27 cellular contexts compared by ENCODE assay signal in the genomic region with DNA sequence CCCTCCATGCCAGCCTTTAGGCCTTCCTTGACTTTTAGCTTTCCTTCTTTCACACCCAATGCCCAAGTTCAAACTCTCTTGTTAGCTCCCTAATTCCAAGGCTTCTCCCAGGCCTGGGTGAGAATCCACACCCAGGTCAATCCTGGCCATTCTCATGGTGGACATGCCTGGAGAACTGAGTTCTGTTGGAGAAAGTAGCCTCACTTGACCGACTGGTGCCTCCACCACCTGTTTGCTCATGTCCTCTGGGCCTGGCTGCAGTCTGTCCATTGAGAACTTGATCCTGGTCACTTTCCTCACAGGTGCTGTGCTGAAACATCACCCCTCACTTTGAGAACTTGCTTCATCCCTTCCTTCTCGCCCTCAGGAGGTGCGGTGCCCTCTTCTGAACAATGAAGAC.
"Had no signal": no experiment of that assay in that cellular context is flagged by ENCODE, and none has a peak within 500 bp of the region (broad histone marks: within the 10 kb centered on the region; RNA-seq: fewer than 3 reads in every experiment).

No MANE protein-coding gene starts in this region.

- H3K4me3 Mint-ChIP-seq: natural killer cell; stimulated activated memory B cell treated with anti-CD40 and anti-IgM and Interleukin-4, amounts not matched to agents 10 μg/mL and 1 μg/mL and 100 μg/mL, for 72 hours; stimulated activated naive CD8-positive, alpha-beta T cell treated with anti-CD3 and anti-CD28 coated beads, Interleukin-15, amount 100 ng/mL, for 72 hours had no signal

- H3K9me3 Mint-ChIP-seq: stimulated activated naive CD8-positive, alpha-beta T cell treated with anti-CD3 and anti-CD28 coated beads, Interleukin-15, amount 100 ng/mL, for 72 hours had no signal

- H3K9me3 ChIP-seq: pancreas, prostate gland, vagina had no signal

- H3K27me3 ChIP-seq: heart left ventricle, left lung, pancreas, tibial nerve, upper lobe of left lung, vagina had no signal

- H3K4me1 Mint-ChIP-seq: naive B cell; natural killer cell; stimulated activated memory B cell treated with anti-CD40 and anti-IgM and Interleukin-4, amounts not matched to agents 10 μg/mL and 1 μg/mL and 100 μg/mL, for 72 hours; stimulated activated naive CD8-positive, alpha-beta T cell treated with anti-CD3 and anti-CD28 coated beads, Interleukin-15, amount 100 ng/mL, for 72 hours had no signal

- H3K4me3 ChIP-seq: heart left ventricle, left lung, lower lobe of right lung, pancreas, prostate gland, skin epidermis, spleen, tibial nerve, upper lobe of left lung, vagina had no signal

- H3K27me3 Mint-ChIP-seq: stimulated activated memory B cell treated with anti-CD40 and anti-IgM and Interleukin-4, amounts not matched to agents 10 μg/mL and 1 μg/mL and 100 μg/mL, for 72 hours had no signal

- H3K36me3 Mint-ChIP-seq: naive B cell; natural killer cell; stimulated activated memory B cell treated with anti-CD40 and anti-IgM and Interleukin-4, amounts not matched to agents 10 μg/mL and 1 μg/mL and 100 μg/mL, for 72 hours had no signal

- H3K4me1 ChIP-seq: left lung, lower lobe of right lung, pancreas, prostate gland, spleen, upper lobe of left lung had no signal

- H3K36me3 ChIP-seq: heart left ventricle, left lung, lower lobe of right lung, pancreas, prostate gland, spleen, tibial nerve, upper lobe of left lung, vagina had no signal

- DNase-seq: heart left ventricle; kidney glomerular epithelial cell; left cardiac atrium; left lung; lower lobe of right lung; mammary epithelial cell; mesenchymal stem cell; naive B cell; natural killer cell; pancreas; posterior cingulate gyrus; retina; right cardiac atrium; spleen; stimulated activated CD4-positive, alpha-beta T cell treated with anti-CD3 and anti-CD28 coated beads, Interleukin-2, amount 100 ng/mL, for 48 hours; stimulated activated CD4-positive, alpha-beta T cell treated with anti-CD3 and anti-CD28 coated beads, Interleukin-4, amount 100 ng/mL, for 4 hours; stimulated activated CD8-positive, alpha-beta memory T cell treated with anti-CD3 and anti-CD28 coated beads, Interleukin-4, amount 100 ng/mL, for 48 hours; stimulated activated naive CD4-positive, alpha-beta T cell treated with Interleukin-2 at 50 U/mL for 16 hours; stimulated activated naive CD8-positive, alpha-beta T cell treated with anti-CD3 and anti-CD28 coated beads, Interleukin-15, amount 100 ng/mL, for 72 hours; substantia nigra; upper lobe of left lung had no signal

- ATAC-seq: heart left ventricle; left cardiac atrium; left lung; lower lobe of right lung; natural killer cell; pancreas; right cardiac atrium; sciatic nerve; stimulated activated memory B cell treated with anti-CD40 and anti-IgM and Interleukin-4, amounts not matched to agents 10 μg/mL and 1 μg/mL and 100 μg/mL, for 72 hours; stimulated activated naive CD8-positive, alpha-beta T cell treated with anti-CD3 and anti-CD28 coated beads, Interleukin-15, amount 100 ng/mL, for 72 hours had no signal

- H3K27ac Mint-ChIP-seq: natural killer cell; stimulated activated memory B cell treated with anti-CD40 and anti-IgM and Interleukin-4, amounts not matched to agents 10 μg/mL and 1 μg/mL and 100 μg/mL, for 72 hours; stimulated activated naive CD8-positive, alpha-beta T cell treated with anti-CD3 and anti-CD28 coated beads, Interleukin-15, amount 100 ng/mL, for 72 hours had no signal

- H3K27ac ChIP-seq: heart left ventricle, left lung, lower lobe of right lung, pancreas, prostate gland, spleen, tibial nerve, upper lobe of left lung, vagina had no signal
